In the genomic region with DNA sequence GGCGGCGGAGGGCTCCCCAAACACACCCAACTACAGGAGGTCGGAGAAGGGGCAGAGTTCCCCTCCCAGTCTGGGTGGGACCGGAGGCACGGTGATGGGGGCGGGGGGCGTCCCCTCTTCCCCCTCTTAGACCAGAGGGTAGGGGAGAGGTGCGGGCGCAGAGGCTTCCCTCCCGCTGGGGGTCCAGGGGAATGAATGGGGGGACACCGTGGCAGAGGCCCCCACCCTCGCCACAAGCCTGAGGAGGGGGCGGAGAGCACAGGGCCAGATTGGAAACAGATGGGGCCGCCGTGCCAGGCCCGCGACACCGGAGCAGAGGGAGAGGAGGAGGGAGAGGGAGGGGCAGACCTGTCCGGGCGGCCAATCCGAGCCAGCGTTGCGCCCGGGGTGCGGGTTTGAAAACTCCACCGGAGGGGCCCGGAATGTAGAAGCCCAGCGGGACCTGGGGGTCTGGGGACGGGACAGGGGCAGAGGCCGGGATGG, we compare ENCODE assay signal across 8 cellular contexts. TPM values are rescaled to one million over a fixed set of nuclear protein-coding genes. Genes with fewer than 3 reads are reported as not detected.
DNase-seq lines count a peak whose midpoint lies in the region; ATAC-seq and TF ChIP-seq lines count a peak whose summit lies in the region.

No MANE protein-coding gene starts in this region.

- intact Hi-C loops in A673 (cut with micrococcal nuclease; ENCODE audit: unreplicated experiment) (loop anchor here (1.0 kb wide), 1 partner anchor 46 kb away; no protein-coding TSS in a partner anchor), adrenal gland (cut with DNase I) (no loop called here)

- H2AFZ ChIP-seq in hepatocyte, result peak overlapping the region; percentile 95

- H3K36me3 ChIP-seq in A673 (ENCODE audit: insufficient read depth, low read length, poor library complexity, severe bottlenecking), result no peaks in the 10 kb centered on the region
- H3K36me3 ChIP-seq in HEK293 (ENCODE audit: control insufficient read depth in 2 of 2, insufficient read depth in 1 of 2, low read length in 2 of 2), result no peaks in the 10 kb centered on the region
- no peaks in the 10 kb centered on the region for H3K36me3 ChIP-seq in adrenal gland (replicated peaks in 1 of 2)
- no peaks in the 10 kb centered on the region for H3K36me3 ChIP-seq in hepatocyte (replicated peaks; ENCODE audit: insufficient read depth, low read depth)
- H3K36me3 ChIP-seq in skeletal muscle tissue (ENCODE audit: control insufficient read depth in 3 of 3, insufficient read depth in 3 of 3, low read length in 3 of 3), result no peaks in the 10 kb centered on the region

- WGBS in adrenal gland, 4 donors, result 1 to 3% (median 2%) methylated on average over 20 to 30 of the region's 30 CpGs; no CpG with 5 or more reads in 1 of the 4 donors
- 2% methylated on average over 16 of the region's 30 CpGs for WGBS in hepatocyte (ENCODE audit: low lambda C conversion rate, missing lambda C conversion rate)

- H3K27ac ChIP-seq in A673 (ENCODE audit: low read depth, low read length, poor library complexity, severe bottlenecking), result peak overlapping the region; percentile 84
- H3K27ac ChIP-seq in HEK293 (ENCODE audit: extremely low read depth, low read depth, low read length), result no peak overlapping the region
- H3K27ac ChIP-seq in adrenal gland, result no peak overlapping the region
- peak overlapping the region; percentile 65 for H3K27ac ChIP-seq in hepatocyte
- H3K27ac ChIP-seq in skeletal muscle tissue (ENCODE audit: low read depth, low read length), result no peak overlapping the region

- peak overlapping the region; percentile 99 for H3K4me2 ChIP-seq in hepatocyte

- H3K4me3 ChIP-seq in A673 (ENCODE audit: low read depth, low read length, poor library complexity, severe bottlenecking) (peak overlapping the region; percentile 69), HEK293 (ENCODE audit: low read depth, low read length) (peak overlapping the region; percentile 67), adrenal gland (peak overlapping the region in 2 of 4 donors; percentile 76 to 95), hepatocyte (peak overlapping the region; percentile 84), skeletal muscle tissue (ENCODE audit: low read length in 3 of 3) (peak overlapping the region; percentile 69 to 76 (median 72))

- no peak for ATAC-seq in HG02588 (IDR thresholded peaks at IDR 0.05; ENCODE audit: unreplicated experiment)

- H3K27me3 ChIP-seq in A673 (replicated peaks; ENCODE audit: insufficient read depth, low read depth, low read length, poor library complexity) (no peaks in the 10 kb centered on the region), adrenal gland (no peaks in the 10 kb centered on the region), hepatocyte (no peaks in the 10 kb centered on the region), skeletal muscle tissue (ENCODE audit: control insufficient read depth in 3 of 3, insufficient read depth in 3 of 3, low read length in 3 of 3) (peaks cover 0 to 4% (median 0%) of the 10 kb centered on the region in 3 donors)

- TF ChIP-seq CTCF in A673 (conservative IDR thresholded peaks at IDR 0.05; ENCODE audit: low read depth, low read length), result no peak
- no peak for TF ChIP-seq CTCF in HEK293 (tag by site-specific recombination; IDR thresholded peaks at IDR 0.05)
- TF ChIP-seq CTCF in adrenal gland (IDR thresholded peaks at IDR 0.05), result no peak
- no peak for TF ChIP-seq CTCF in hepatocyte (IDR thresholded peaks at IDR 0.05; ENCODE audit: poor library complexity)

- peaks cover 29% of the 10 kb centered on the region for H4K20me1 ChIP-seq in hepatocyte (ENCODE audit: insufficient read depth, poor library complexity, severe bottlenecking)

- POLR2A ChIA-PET in A673 (lab: Charles Lee; ENCODE audit: low non-redundant PET) (interaction anchor here (0.6 kb wide), 1 partner anchor 1286 kb away, joined by 7 read pairs; no protein-coding TSS in a partner anchor), HEK293 (lab: Yijun Ruan, JAX) (interaction anchor here (0.6 to 2.0 kb wide), 7 partner anchors 9 to 393 kb away, joined by 3 to 11 read pairs (median 3); no protein-coding TSS in a partner anchor)

- CTCF ChIA-PET in A673 (lab: Charles Lee) (interaction anchor here (0.6 kb wide), 1 partner anchor 128 kb away, joined by 3 read pairs; no protein-coding TSS in a partner anchor), HEK293 (lab: Yijun Ruan, JAX) (interaction anchor here (0.7 kb wide), 1 partner anchor 15 kb away, joined by 3 read pairs; no protein-coding TSS in a partner anchor)

- no peaks in the 10 kb centered on the region for H3K9me2 ChIP-seq in hepatocyte (replicated peaks; ENCODE audit: insufficient read depth)

- TF ChIP-seq POLR2A in adrenal gland (IDR thresholded peaks at IDR 0.05), result no peak

- H3K9me3 ChIP-seq in A673 (ENCODE audit: low read depth, low read length, poor library complexity, severe bottlenecking) (no peaks in the 10 kb centered on the region), HEK293 (ENCODE audit: control insufficient read depth, insufficient read depth, low read depth, low read length) (no peaks in the 10 kb centered on the region), adrenal gland (replicated peaks in 1 of 3) (no peaks in the 10 kb centered on the region), hepatocyte (ENCODE audit: low read depth) (no peaks in the 10 kb centered on the region), skeletal muscle tissue (ENCODE audit: control insufficient read depth in 3 of 3, low read length in 3 of 3) (no peaks in the 10 kb centered on the region)

- peak overlapping the region; percentile 20 to 74 (median 65) for H3K9ac ChIP-seq in skeletal muscle tissue (ENCODE audit: low read depth in 1 of 3, low read length in 3 of 3)

- DNase-seq in A673 (ENCODE audit: low spot score), result peak; percentile 75
- peak; percentile 37 to 61 (median 50) for DNase-seq in adrenal gland
- peak; percentile 72 for DNase-seq in hepatocyte (ENCODE audit: low spot score)
- DNase-seq in middle frontal gyrus (ENCODE audit: extremely low spot score, low spot score), result no peak
- no peak for DNase-seq in MV-4-11 (lab: John Stamatoyannopoulos, UW)

- H3K4me1 ChIP-seq in A673 (ENCODE audit: insufficient read depth, low read length, poor library complexity, severe bottlenecking) (peaks cover 9% of the 10 kb centered on the region), HEK293 (ENCODE audit: control insufficient read depth, insufficient read depth, low read length) (peaks cover 2% of the 10 kb centered on the region; the same call in 1 of the 2 replicates), adrenal gland (replicated peaks in 1 of 2) (peaks cover 9 to 22% of the 10 kb centered on the region in 2 donors), hepatocyte (ENCODE audit: insufficient read depth) (peaks cover 9% of the 10 kb centered on the region), skeletal muscle tissue (ENCODE audit: control insufficient read depth in 3 of 3, insufficient read depth in 3 of 3, low read length in 3 of 3) (peaks cover 23 to 40% (median 32%) of the 10 kb centered on the region in 3 donors)

- BruUV-seq in A673 (replicated peaks; lab: Mats Ljungman, UMichigan), result no TSS peak

- peaks cover 37% of the 10 kb centered on the region for H3K79me2 ChIP-seq in hepatocyte

TF ChIP-seq in HEK293, 187 proteins besides CTCF, POLR2A, EP300 and RAD21 (continues in another document):
- TF ChIP-seq SP3 (tag by site-specific recombination; IDR thresholded peaks at IDR 0.05) (peak; percentile 86), ZNF391 (tag by site-specific recombination; IDR thresholded peaks at IDR 0.05; ENCODE audit: borderline replicate concordance, low read depth) (no peak), KLF8 (tag by site-specific recombination; IDR thresholded peaks at IDR 0.05) (peak; percentile 59; the same call in 1 of the 2 replicates), ZNF169 (tag by site-specific recombination; IDR thresholded peaks at IDR 0.05) (no peak), ZNF23 (tag by site-specific recombination; IDR thresholded peaks at IDR 0.05; ENCODE audit: borderline replicate concordance) (no peak), KLF1 (tag by site-specific recombination; IDR thresholded peaks at IDR 0.05) (peak; percentile 90), ZNF184 (tag by site-specific recombination; IDR thresholded peaks at IDR 0.05) (no peak)
- TF ChIP-seq, protein P1, sequence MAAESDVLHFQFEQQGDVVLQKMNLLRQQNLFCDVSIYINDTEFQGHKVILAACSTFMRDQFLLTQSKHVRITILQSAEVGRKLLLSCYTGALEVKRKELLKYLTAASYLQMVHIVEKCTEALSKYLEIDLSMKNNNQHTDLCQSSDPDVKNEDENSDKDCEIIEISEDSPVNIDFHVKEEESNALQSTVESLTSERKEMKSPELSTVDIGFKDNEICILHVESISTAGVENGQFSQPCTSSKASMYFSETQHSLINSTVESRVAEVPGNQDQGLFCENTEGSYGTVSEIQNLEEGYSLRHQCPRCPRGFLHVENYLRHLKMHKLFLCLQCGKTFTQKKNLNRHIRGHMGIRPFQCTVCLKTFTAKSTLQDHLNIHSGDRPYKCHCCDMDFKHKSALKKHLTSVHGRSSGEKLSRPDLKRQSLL (tag by site-specific recombination; IDR thresholded peaks at IDR 0.05), result no peak
- TF ChIP-seq, protein P2, sequence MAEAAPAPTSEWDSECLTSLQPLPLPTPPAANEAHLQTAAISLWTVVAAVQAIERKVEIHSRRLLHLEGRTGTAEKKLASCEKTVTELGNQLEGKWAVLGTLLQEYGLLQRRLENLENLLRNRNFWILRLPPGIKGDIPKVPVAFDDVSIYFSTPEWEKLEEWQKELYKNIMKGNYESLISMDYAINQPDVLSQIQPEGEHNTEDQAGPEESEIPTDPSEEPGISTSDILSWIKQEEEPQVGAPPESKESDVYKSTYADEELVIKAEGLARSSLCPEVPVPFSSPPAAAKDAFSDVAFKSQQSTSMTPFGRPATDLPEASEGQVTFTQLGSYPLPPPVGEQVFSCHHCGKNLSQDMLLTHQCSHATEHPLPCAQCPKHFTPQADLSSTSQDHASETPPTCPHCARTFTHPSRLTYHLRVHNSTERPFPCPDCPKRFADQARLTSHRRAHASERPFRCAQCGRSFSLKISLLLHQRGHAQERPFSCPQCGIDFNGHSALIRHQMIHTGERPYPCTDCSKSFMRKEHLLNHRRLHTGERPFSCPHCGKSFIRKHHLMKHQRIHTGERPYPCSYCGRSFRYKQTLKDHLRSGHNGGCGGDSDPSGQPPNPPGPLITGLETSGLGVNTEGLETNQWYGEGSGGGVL (tag by site-specific recombination; IDR thresholded peaks at IDR 0.05), result peak; percentile 98

RNA-seq across cellular contexts. Expression of a gene that starts 47.0 kb away (rescaled TPM):
- total RNA-seq in A673 (2021), result 215 and 240 TPM in 2 replicates
- 100 to 1,000 TPM in 7 of 8 donors, 10 to 100 TPM in 1; 87.8 to 376 (median 216) TPM for total RNA-seq in adrenal gland
- 10 to 100 TPM in 2 of 3 donors, 1 to 10 TPM in 1; 8.8 to 36.7 (median 28.8) TPM for polyA plus RNA-seq in adrenal gland
- 39.1 and 65.5 TPM in 2 replicates for total RNA-seq in hepatocyte
- polyA plus RNA-seq in hepatocyte, result 21.9 and 25.7 TPM in 2 replicates
- total RNA-seq in skeletal muscle tissue, result 79.9 TPM

Comparison
In these comparisons a context has a peak if more than half of its experiments do, and no peak if none do; other contexts are left out.
1. DNase-seq: peak in A673 (single experiment), adrenal gland (7 of 7) and hepatocyte (single experiment); none in middle frontal gyrus (single experiment) and MV-4-11 (single experiment).
2. H3K27ac ChIP-seq: peak in A673 (single experiment) and hepatocyte (single experiment); none in HEK293 (single experiment), adrenal gland (0 of 5) and skeletal muscle tissue (single experiment).